8 cellular contexts compared by ENCODE assay signal in the genomic region with DNA sequence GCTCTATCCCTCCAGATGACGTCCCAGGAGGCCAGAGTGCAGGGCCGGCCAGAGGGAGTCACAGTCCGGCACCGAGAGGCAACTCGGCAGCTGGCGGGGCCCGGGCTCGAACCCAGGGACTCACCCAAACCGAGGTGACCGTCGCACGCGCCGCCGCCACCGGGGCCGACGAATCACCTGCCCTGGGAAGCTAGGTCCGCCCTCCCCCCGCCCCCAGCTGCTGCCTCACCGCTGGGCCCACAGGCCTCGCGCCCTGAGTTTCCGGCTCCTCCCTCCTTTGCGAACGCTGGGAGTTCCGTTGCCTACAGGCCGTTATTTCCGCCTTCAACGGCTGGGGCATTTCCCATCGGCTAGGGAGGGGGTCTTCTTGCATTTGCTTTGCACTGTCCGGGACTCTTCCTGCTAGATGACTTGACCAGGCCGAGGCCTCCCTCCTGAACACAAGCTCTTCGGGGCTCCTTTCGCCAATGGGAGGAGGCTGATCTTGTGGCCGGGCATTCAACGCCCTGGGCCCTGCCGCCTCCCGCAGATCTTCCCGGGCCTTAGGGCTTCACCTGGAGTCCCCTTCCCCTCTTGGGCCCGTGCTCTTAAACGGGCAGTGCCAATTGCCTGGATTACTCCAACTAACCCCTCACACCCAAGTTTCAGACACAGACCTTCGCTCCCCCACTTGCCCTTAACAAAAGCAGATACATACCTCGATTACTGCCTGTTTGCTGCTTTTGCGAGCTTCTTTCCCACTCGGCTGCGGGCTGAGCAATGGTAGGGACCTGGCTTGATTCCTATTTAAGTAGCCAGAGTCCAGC. TPM values are rescaled to one million over a fixed set of nuclear protein-coding genes. Genes with fewer than 3 reads are reported as not detected.
DNase-seq lines count a peak whose midpoint lies in the region; ATAC-seq and TF ChIP-seq lines count a peak whose summit lies in the region.

A gene (minus strand): TSS at position 184 of the 806 bp plus-strand sequence. CDS start 4,674 bp downstream, outside the sequence.

- no peak for TF ChIP-seq CTCF in epithelial cell of proximal tubule (conservative IDR thresholded peaks at IDR 0.05; ENCODE audit: low read depth, low read length)

- peaks cover 1% of the 10 kb centered on the region for H3K36me3 Mint-ChIP-seq in IgD-negative memory B cell

- peak; percentile 60 for ATAC-seq in GM21526 (IDR thresholded peaks at IDR 0.05; ENCODE audit: low FRiP score, unreplicated experiment)

- peak within 1 kb of the TSS; percentile 99 for H3K4me3 ChIP-seq in epithelial cell of proximal tubule (ENCODE audit: low read depth, low read length)

- no peaks in the 10 kb centered on the region for H3K9me3 Mint-ChIP-seq in IgD-negative memory B cell

- H3K4me3 Mint-ChIP-seq in IgD-negative memory B cell = peak within 1 kb of the TSS; percentile 89 to 97 (median 96)

- H3K27me3 Mint-ChIP-seq in IgD-negative memory B cell = no peaks in the 10 kb centered on the region

- H3K27ac Mint-ChIP-seq in IgD-negative memory B cell = peak within 1 kb of the TSS; percentile 98 to 100 (median 98)

- H3K4me1 Mint-ChIP-seq in IgD-negative memory B cell = peaks cover 7 to 14% (median 8%) of the 10 kb centered on the region in 3 donors

- peak; percentile 97 for DNase-seq in D341Med (ENCODE audit: low spot score)
- peak; percentile 90 for DNase-seq in activated T-cell treated with anti-CD3 and anti-CD28 coated beads, Interleukin-2, amount 50 U/mL, for 1 hour
- DNase-seq in epithelial cell of proximal tubule (ENCODE audit: low read depth) = no peak
- peak; percentile 94 for DNase-seq in mucosa of gallbladder (ENCODE audit: low spot score)
- peak; percentile 75 to 88 for DNase-seq in stimulated activated CD8-positive, alpha-beta memory T cell treated with anti-CD3 and anti-CD28 coated beads, Interleukin-4, amount 100 ng/mL, for 4 hours (ENCODE audit: low read depth in 2 of 2, low spot score in 1 of 2)

TF ChIP-seq in PFSK-1, 5 proteins besides CTCF, POLR2A, EP300 and RAD21:
- TF ChIP-seq TAF1 (IDR thresholded peaks at IDR 0.05; ENCODE audit: borderline replicate concordance, insufficient read depth, low read length) (peak; percentile 33; the same call in 1 of the 2 replicates), POLR2AphosphoS5 (IDR thresholded peaks at IDR 0.05; ENCODE audit: low read depth, low read length) (peak; percentile 61), SIN3A (IDR thresholded peaks at IDR 0.05; ENCODE audit: borderline replicate concordance, insufficient read depth, low read length) (no peak; the same call in 1 of the 2 replicates), FOXP2 (optimal IDR thresholded peaks at IDR 0.05; ENCODE audit: borderline replicate concordance, extremely low read depth, extremely low read length, insufficient read depth) (peak; percentile 97)
- TF ChIP-seq, protein P1, sequence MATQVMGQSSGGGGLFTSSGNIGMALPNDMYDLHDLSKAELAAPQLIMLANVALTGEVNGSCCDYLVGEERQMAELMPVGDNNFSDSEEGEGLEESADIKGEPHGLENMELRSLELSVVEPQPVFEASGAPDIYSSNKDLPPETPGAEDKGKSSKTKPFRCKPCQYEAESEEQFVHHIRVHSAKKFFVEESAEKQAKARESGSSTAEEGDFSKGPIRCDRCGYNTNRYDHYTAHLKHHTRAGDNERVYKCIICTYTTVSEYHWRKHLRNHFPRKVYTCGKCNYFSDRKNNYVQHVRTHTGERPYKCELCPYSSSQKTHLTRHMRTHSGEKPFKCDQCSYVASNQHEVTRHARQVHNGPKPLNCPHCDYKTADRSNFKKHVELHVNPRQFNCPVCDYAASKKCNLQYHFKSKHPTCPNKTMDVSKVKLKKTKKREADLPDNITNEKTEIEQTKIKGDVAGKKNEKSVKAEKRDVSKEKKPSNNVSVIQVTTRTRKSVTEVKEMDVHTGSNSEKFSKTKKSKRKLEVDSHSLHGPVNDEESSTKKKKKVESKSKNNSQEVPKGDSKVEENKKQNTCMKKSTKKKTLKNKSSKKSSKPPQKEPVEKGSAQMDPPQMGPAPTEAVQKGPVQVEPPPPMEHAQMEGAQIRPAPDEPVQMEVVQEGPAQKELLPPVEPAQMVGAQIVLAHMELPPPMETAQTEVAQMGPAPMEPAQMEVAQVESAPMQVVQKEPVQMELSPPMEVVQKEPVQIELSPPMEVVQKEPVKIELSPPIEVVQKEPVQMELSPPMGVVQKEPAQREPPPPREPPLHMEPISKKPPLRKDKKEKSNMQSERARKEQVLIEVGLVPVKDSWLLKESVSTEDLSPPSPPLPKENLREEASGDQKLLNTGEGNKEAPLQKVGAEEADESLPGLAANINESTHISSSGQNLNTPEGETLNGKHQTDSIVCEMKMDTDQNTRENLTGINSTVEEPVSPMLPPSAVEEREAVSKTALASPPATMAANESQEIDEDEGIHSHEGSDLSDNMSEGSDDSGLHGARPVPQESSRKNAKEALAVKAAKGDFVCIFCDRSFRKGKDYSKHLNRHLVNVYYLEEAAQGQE (IDR thresholded peaks at IDR 0.05; ENCODE audit: insufficient read depth in 1 of 2, low read depth in 2 of 2, low read length in 2 of 2) = peak; percentile 8; a peak in 1 of 4 replicates

RNA-seq across cellular contexts. Expression of the gene that starts here (rescaled TPM):
- polyA plus RNA-seq in IgD-negative memory B cell = 25.4 TPM
- 26.0 TPM for polyA plus RNA-seq in PFSK-1 (2012; ENCODE audit: insufficient read length, low read depth)
- total RNA-seq in epithelial cell of proximal tubule (22.5 and 23.8 TPM in 2 replicates), mucosa of gallbladder (23.3 TPM)
